Comparison of ENCODE assay signal across 22 cellular contexts in genomic region chr6:16665992-16666391, GRCh38.
"Had no signal": no experiment of that assay in that cellular context is flagged by ENCODE, and none has a peak within 500 bp of the region (broad histone marks: within the 10 kb centered on the region; RNA-seq: fewer than 3 reads in every experiment).

No MANE protein-coding gene starts in this region.

- H3K27me3 ChIP-seq: MG63, SJSA1 had no signal

- H3K36me3 ChIP-seq: MG63 had no signal

- H3K36me3 Mint-ChIP-seq: IgD-negative memory B cell had no signal

- H3K27ac Mint-ChIP-seq: IgD-negative memory B cell had no signal

- H3K27me3 Mint-ChIP-seq: IgD-negative memory B cell had no signal

- H3K4me3 Mint-ChIP-seq: IgD-negative memory B cell had no signal

- H3K27ac ChIP-seq: SJSA1, SK-N-MC had no signal

- DNase-seq: Karpas-422, KG1, MG63, NCI-H1092, NCI-H1105 treated with DMSO at 0.1 percent for 48 hours, NCI-H1417 treated with DMSO at 0.1 percent for 48 hours, NCI-H187, NCI-H2029, NCI-H2081 treated with DMSO at 0.1 percent for 48 hours, NCI-H2171, NCI-H226, NCI-H446, NCI-H510A, NCI-H524 treated with DMSO at 0.1 percent for 48 hours, NCI-H69, NCI-H774, Right ventricle myocardium superior, RPMI8226, SIG-M5 had no signal

- H3K4me3 ChIP-seq: MG63, SJSA1, SK-N-MC had no signal

- H3K9me3 ChIP-seq: SJSA1 had no signal
